In genomic region chr17:382644-383533, GRCh38 we compare ENCODE assay signal across 1 cellular context.
A peak's percentile ranks its signal among the peaks of the same experiment; 100 is the strongest.
TF ChIP-seq lines count a peak whose summit lies in the region.

No MANE protein-coding gene starts in this region.

TF ChIP-seq in HepG2, 621 proteins besides CTCF, POLR2A, EP300 and RAD21:
- peak; percentile 81 for TF ChIP-seq RFX3 (CRISPR knock-in tag; IDR thresholded peaks at IDR 0.05)
- TF ChIP-seq ELF3 (CRISPR knock-in tag; IDR thresholded peaks at IDR 0.05): peak; percentile 53; the same call in 1 of the 2 replicates
- TF ChIP-seq TARDBP (CRISPR knock-in tag; IDR thresholded peaks at IDR 0.05): 0 out of 2 replicates have a peak, but pooled peaks have one; percentile 15
- TF ChIP-seq ZNF768 (CRISPR knock-in tag; IDR thresholded peaks at IDR 0.05): peak; percentile 82; the same call in 1 of the 2 replicates
- TF ChIP-seq RFX1 (IDR thresholded peaks at IDR 0.05): peak; percentile 75
- peak; percentile 83; the same call in 1 of the 2 replicates for TF ChIP-seq RFX5 (IDR thresholded peaks at IDR 0.05; ENCODE audit: low read depth, low read length)
- peak; percentile 81 for TF ChIP-seq ZMYM3 (CRISPR knock-in tag; IDR thresholded peaks at IDR 0.05)
- TF ChIP-seq RCOR2 (CRISPR knock-in tag; IDR thresholded peaks at IDR 0.05): 0 out of 2 replicates have a peak, but pooled peaks have one; percentile 23
- TF ChIP-seq AKNA (CRISPR knock-in tag; IDR thresholded peaks at IDR 0.05; ENCODE audit: borderline replicate concordance): no peak
- TF ChIP-seq ZNF10 (CRISPR knock-in tag; IDR thresholded peaks at IDR 0.05; ENCODE audit: borderline replicate concordance, low read depth): no peak
- no peak for TF ChIP-seq ZBTB33 (CRISPR knock-in tag; IDR thresholded peaks at IDR 0.05)
